8 cellular contexts compared by ENCODE assay signal in genomic region chr2:223779877-223780276, GRCh38. TPM values are rescaled to one million over a fixed set of nuclear protein-coding genes. Genes with fewer than 3 reads are reported as not detected.
DNase-seq lines count a peak whose midpoint lies in the region; ATAC-seq, FAIRE-seq and TF ChIP-seq lines count a peak whose summit lies in the region.

No MANE protein-coding gene starts in this region.

- no peak overlapping the region for H3K4me3 Mint-ChIP-seq in activated T-helper 1 cell treated with anti-CD3 and anti-CD28 coated beads, Interleukin-12 subunit alpha, Interleukin-12 subunit beta, Interleukin-2, Interleukin-4 antibody, amounts not matched to agents 30 ng/mL and 10 ng/mL and 1 ng/mL, durations not matched to agents 14 hours and 24 hours and 36 hours

- intact Hi-C loops in activated T-helper 1 cell treated with anti-CD3 and anti-CD28 coated beads, Interleukin-12 subunit alpha, Interleukin-12 subunit beta, Interleukin-2, Interleukin-4 antibody, amounts not matched to agents 30 ng/mL and 10 ng/mL and 1 ng/mL, durations not matched to agents 14 hours and 24 hours and 36 hours (cut with micrococcal nuclease): loop anchor here (5.0 kb wide), 1 partner anchor 177 kb away; the partner anchor contains the start of gene MRPL44
- intact Hi-C loops in posterior vena cava (cut with DNase I): no loop called here

- no peaks in the 10 kb centered on the region for H3K4me1 Mint-ChIP-seq in activated T-helper 1 cell treated with anti-CD3 and anti-CD28 coated beads, Interleukin-12 subunit alpha, Interleukin-12 subunit beta, Interleukin-2, Interleukin-4 antibody, amounts not matched to agents 30 ng/mL and 10 ng/mL and 1 ng/mL, durations not matched to agents 14 hours and 24 hours and 36 hours (ENCODE audit: low read depth)

- H3K36me3 ChIP-seq in keratinocyte (ENCODE audit: control insufficient read depth in 2 of 2, extremely low read depth in 1 of 2, insufficient read depth in 2 of 2, low read length in 2 of 2): peaks cover 2 to 9% of the 10 kb centered on the region in 2 experiments

- DNase-seq in SKM-1 treated with dmso at 0.1 percent for 144 hours (lab: John Stamatoyannopoulos, UW; ENCODE audit: unreplicated experiment) (peak; percentile 47), SKM-1 (lab: John Stamatoyannopoulos, UW; ENCODE audit: unreplicated experiment) (no peak), NOMO-1 treated with dmso at 0.1 percent for 144 hours (lab: John Stamatoyannopoulos, UW; ENCODE audit: unreplicated experiment) (peak; percentile 34), keratinocyte (ENCODE audit: low read depth, low spot score) (no peak), posterior vena cava (ENCODE audit: low spot score) (no peak)
- DNase-seq in activated T-helper 1 cell treated with anti-CD3 and anti-CD28 coated beads, Interleukin-12 subunit alpha, Interleukin-12 subunit beta, Interleukin-2, Interleukin-4 antibody, amounts not matched to agents 30 ng/mL and 10 ng/mL and 1 ng/mL, durations not matched to agents 14 hours and 24 hours and 36 hours (ENCODE audit: low spot score): peak; percentile 9

- no peak overlapping the region for H3K27ac Mint-ChIP-seq in activated T-helper 1 cell treated with anti-CD3 and anti-CD28 coated beads, Interleukin-12 subunit alpha, Interleukin-12 subunit beta, Interleukin-2, Interleukin-4 antibody, amounts not matched to agents 30 ng/mL and 10 ng/mL and 1 ng/mL, durations not matched to agents 14 hours and 24 hours and 36 hours

- no peaks in the 10 kb centered on the region for H3K27me3 ChIP-seq in keratinocyte (ENCODE audit: control insufficient read depth, extremely low read depth, insufficient read depth, low read length)

- peaks cover 3% of the 10 kb centered on the region for H3K36me3 Mint-ChIP-seq in activated T-helper 1 cell treated with anti-CD3 and anti-CD28 coated beads, Interleukin-12 subunit alpha, Interleukin-12 subunit beta, Interleukin-2, Interleukin-4 antibody, amounts not matched to agents 30 ng/mL and 10 ng/mL and 1 ng/mL, durations not matched to agents 14 hours and 24 hours and 36 hours (ENCODE audit: low read depth)

- dilution Hi-C loops in keratinocyte (cut with MboI; ENCODE audit: extremely low pct_ligation_motif_present, low sequenced_read_pairs): no loop called here

- no peak overlapping the region for H3K4me2 ChIP-seq in keratinocyte (ENCODE audit: control insufficient read depth, extremely low read depth, insufficient read depth, low read depth, low read length)

- H3K27me3 Mint-ChIP-seq in activated T-helper 1 cell treated with anti-CD3 and anti-CD28 coated beads, Interleukin-12 subunit alpha, Interleukin-12 subunit beta, Interleukin-2, Interleukin-4 antibody, amounts not matched to agents 30 ng/mL and 10 ng/mL and 1 ng/mL, durations not matched to agents 14 hours and 24 hours and 36 hours (ENCODE audit: insufficient read depth): no peaks in the 10 kb centered on the region

- H3K79me2 ChIP-seq in keratinocyte (ENCODE audit: control insufficient read depth, insufficient read depth, low read length): peaks cover 4% of the 10 kb centered on the region

- no peaks in the 10 kb centered on the region for H4K20me1 ChIP-seq in keratinocyte (ENCODE audit: control insufficient read depth, extremely low read depth, insufficient read depth, low read length)

- H2AFZ ChIP-seq in keratinocyte (ENCODE audit: control insufficient read depth, low read length): no peak overlapping the region

- H3K9me3 Mint-ChIP-seq in activated T-helper 1 cell treated with anti-CD3 and anti-CD28 coated beads, Interleukin-12 subunit alpha, Interleukin-12 subunit beta, Interleukin-2, Interleukin-4 antibody, amounts not matched to agents 30 ng/mL and 10 ng/mL and 1 ng/mL, durations not matched to agents 14 hours and 24 hours and 36 hours: no peaks in the 10 kb centered on the region

- no peaks in the 10 kb centered on the region for H3K9me1 ChIP-seq in keratinocyte (ENCODE audit: control insufficient read depth, extremely low read depth, insufficient read depth, low read length)

- H3K27ac ChIP-seq in keratinocyte (ENCODE audit: control insufficient read depth, insufficient read depth, low read length): no peak overlapping the region

- no peak overlapping the region for H3K4me3 ChIP-seq in keratinocyte (ENCODE audit: control insufficient read depth in 2 of 3, extremely low read depth in 1 of 3, insufficient read depth in 2 of 3, low read depth in 1 of 3, low read length in 3 of 3)

- no peaks in the 10 kb centered on the region for H3K9me3 ChIP-seq in keratinocyte (ENCODE audit: control insufficient read depth, low read depth, low read length)

- peaks cover 5% of the 10 kb centered on the region for H3K4me1 ChIP-seq in keratinocyte (ENCODE audit: control insufficient read depth, extremely low read depth, insufficient read depth, low read length)

- no peak for FAIRE-seq in keratinocyte (lab: Jason Lieb, UNC)

- H3K9ac ChIP-seq in keratinocyte (ENCODE audit: control insufficient read depth, extremely low read depth, insufficient read depth, low read length): no peak overlapping the region

- ATAC-seq in HG02840 (IDR thresholded peaks at IDR 0.05; ENCODE audit: low FRiP score, unreplicated experiment): peak; percentile 60
- ATAC-seq in GM18520 (IDR thresholded peaks at IDR 0.05; ENCODE audit: unreplicated experiment): no peak

- TF ChIP-seq CTCF in keratinocyte (optimal IDR thresholded peaks at IDR 0.05 in 1 of 3, IDR thresholded peaks at IDR 0.05 in 1 of 3, conservative IDR thresholded peaks at IDR 0.05 in 1 of 3; ENCODE audit: extremely low read depth in 1 of 3, insufficient read depth in 2 of 3, low read length in 3 of 3): peak; percentile 18 to 55 (median 44)

RNA-seq across cellular contexts. Expression of gene AP1S3, which starts 57.5 kb away (rescaled TPM):
- total RNA-seq in activated T-helper 1 cell treated with anti-CD3 and anti-CD28 coated beads, Interleukin-12 subunit alpha, Interleukin-12 subunit beta, Interleukin-2, Interleukin-4 antibody, amounts not matched to agents 30 ng/mL and 10 ng/mL and 1 ng/mL, durations not matched to agents 14 hours and 24 hours and 36 hours: 11.9 and 14.4 TPM in 2 replicates
- polyA plus RNA-seq in keratinocyte: 18.0 to 33.7 TPM (median 24.0 TPM) in 3 replicates
- 28.2 TPM for polyA plus RNA-seq in keratinocyte (2011; ENCODE audit: low read depth)
- polyA plus RNA-seq in keratinocyte (2011; cell fraction: cytosol; rRNA removed): 21.2 and 31.8 TPM in 2 replicates
- 16.8 and 22.6 TPM in 2 replicates for polyA plus RNA-seq in keratinocyte (2011; cell fraction: nucleus; rRNA removed)
- 24.6 and 26.0 TPM in 2 replicates for polyA plus RNA-seq in keratinocyte (2012; ENCODE audit: low replicate concordance)
- 4.5 to 18.2 TPM (median 9.9 TPM) in 3 replicates for polyA minus RNA-seq in keratinocyte
- polyA minus RNA-seq in keratinocyte (2011; cell fraction: cytosol; rRNA and poly(A)+ RNA removed): 44.1 TPM
- 34.5 and 40.1 TPM in 2 replicates for polyA minus RNA-seq in keratinocyte (2011; cell fraction: nucleus; rRNA and poly(A)+ RNA removed)
- 1 to 10 TPM; 1.2 to 1.5 TPM for total RNA-seq in posterior vena cava

Comparison
In these comparisons a context has a peak if more than half of its experiments do, and no peak if none do; other contexts are left out.
1. DNase-seq: peak in SKM-1 treated with dmso at 0.1 percent for 144 hours (single experiment), NOMO-1 treated with dmso at 0.1 percent for 144 hours (single experiment) and activated T-helper 1 cell treated with anti-CD3 and anti-CD28 coated beads, Interleukin-12 subunit alpha, Interleukin-12 subunit beta, Interleukin-2, Interleukin-4 antibody, amounts not matched to agents 30 ng/mL and 10 ng/mL and 1 ng/mL, durations not matched to agents 14 hours and 24 hours and 36 hours (single experiment); none in SKM-1 (single experiment), keratinocyte (single experiment) and posterior vena cava (single experiment).